Comparison of ENCODE assay signal across 1 cellular context in genomic region chr16:56120447-56121155, GRCh38.
TF ChIP-seq lines count a peak whose summit lies in the region.

No MANE protein-coding gene starts in this region.

TF ChIP-seq in A549, 52 proteins besides CTCF, POLR2A, EP300 and RAD21 (continued from another document):
- TF ChIP-seq USF2 (IDR thresholded peaks at IDR 0.05) = no peak
- no peak for TF ChIP-seq CHD2 (IDR thresholded peaks at IDR 0.05; ENCODE audit: low read length, partially characterized antibody)
TF ChIP-seq in A549: peak in this region for 1.
